In the genomic region with DNA sequence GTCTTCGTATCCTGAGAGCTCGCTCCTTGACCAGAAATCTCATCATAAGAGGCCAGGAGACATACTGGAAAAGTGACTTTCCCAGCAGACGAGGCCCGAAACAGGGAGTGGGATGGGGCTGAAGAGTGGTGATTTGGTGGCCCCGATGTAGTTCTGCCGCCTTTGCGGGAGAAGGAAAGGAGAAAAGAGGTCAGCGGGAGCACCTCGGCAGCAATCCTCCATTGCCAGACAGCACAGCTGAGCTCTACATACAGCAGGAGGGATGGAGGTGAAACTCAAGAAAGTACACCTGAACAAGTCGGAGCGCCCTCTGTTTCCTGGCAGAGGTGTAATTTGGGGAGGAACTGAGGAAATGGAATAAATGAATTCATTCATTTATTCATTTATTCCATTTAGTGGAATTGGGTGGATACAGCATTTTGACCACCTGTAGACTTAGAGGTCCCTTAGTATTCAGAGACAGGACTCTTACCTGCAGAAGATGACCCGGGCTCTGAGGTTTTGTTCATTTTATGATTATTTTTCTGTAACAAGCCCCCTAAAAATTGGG, we compare ENCODE assay signal across 8 cellular contexts. TPM values are rescaled to one million over a fixed set of nuclear protein-coding genes. Genes with fewer than 3 reads are reported as not detected.
DNase-seq lines count a peak whose midpoint lies in the region; ATAC-seq and TF ChIP-seq lines count a peak whose summit lies in the region.

No MANE protein-coding gene starts in this region.

- peaks cover 68% of the 10 kb centered on the region for H3K27me3 Mint-ChIP-seq in dendritic cell treated with granulocyte-macrophage colony-stimulating factor and Interleukin-4, amounts not matched to agents 40 ng/mL and 50 ng/mL, for 4 days
- H3K27me3 Mint-ChIP-seq in nephron (ENCODE audit: low read depth), result peaks cover 88% of the 10 kb centered on the region

- POLR2A ChIA-PET in BJ (lab: Charles Lee) (interaction anchor here (0.6 kb wide), 2 partner anchors 11 to 37 kb away, joined by 3 read pairs; a partner anchor contains a TSS), HEK293T (lab: Yijun Ruan, JAX) (interaction anchor here (0.6 to 2.6 kb wide), 12 partner anchors 8 to 109 kb away, joined by 3 to 22 read pairs (median 4); a partner anchor contains a TSS)

- no peak overlapping the region for H3K27ac ChIP-seq in HUES64 (ENCODE audit: low read depth, low read length)

- CTCF ChIA-PET in BJ (lab: Yijun Ruan, JAX) (interaction anchor here (0.6 to 7.6 kb wide), 31 partner anchors 8 to 256 kb away, joined by 3 to 199 read pairs (median 6); a partner anchor contains a TSS), HEK293T (lab: Yijun Ruan, JAX) (interaction anchor here (1.1 to 4.0 kb wide), 8 partner anchors 14 to 103 kb away, joined by 3 to 66 read pairs (median 4); no protein-coding TSS in a partner anchor)

- no peaks in the 10 kb centered on the region for H3K36me3 ChIP-seq in BJ (ENCODE audit: control insufficient read depth, insufficient read depth, low read length)
- H3K36me3 ChIP-seq in HUES64 (ENCODE audit: insufficient read depth, low read length), result no peaks in the 10 kb centered on the region

- H3K4me3 ChIP-seq in BJ (ENCODE audit: low read depth, low read length) (peak overlapping the region; percentile 46; the same call in 1 of the 2 replicates), HUES64 (ENCODE audit: low read length) (peak overlapping the region; percentile 55)

- H3K4me1 ChIP-seq in HUES64 (ENCODE audit: insufficient read depth, low read length), result peaks cover 16% of the 10 kb centered on the region

- H3K36me3 Mint-ChIP-seq in dendritic cell treated with granulocyte-macrophage colony-stimulating factor and Interleukin-4, amounts not matched to agents 40 ng/mL and 50 ng/mL, for 4 days (ENCODE audit: low read depth), result no peaks in the 10 kb centered on the region
- no peaks in the 10 kb centered on the region for H3K36me3 Mint-ChIP-seq in nephron (ENCODE audit: low read depth)

- H3K27me3 ChIP-seq in BJ (ENCODE audit: control insufficient read depth, insufficient read depth, low read length) (peaks cover 30% of the 10 kb centered on the region), HUES64 (ENCODE audit: insufficient read depth, low read length) (peaks cover 78% of the 10 kb centered on the region)

- H3K4me1 Mint-ChIP-seq in dendritic cell treated with granulocyte-macrophage colony-stimulating factor and Interleukin-4, amounts not matched to agents 40 ng/mL and 50 ng/mL, for 4 days (ENCODE audit: low read depth), result peaks cover 52% of the 10 kb centered on the region
- peaks cover 35% of the 10 kb centered on the region for H3K4me1 Mint-ChIP-seq in nephron

- no peak for ATAC-seq in HG02763 (IDR thresholded peaks at IDR 0.05; ENCODE audit: unreplicated experiment)

- 11% methylated on average over 11 of the region's 12 CpGs for WGBS in HUES64

- H3K4me3 Mint-ChIP-seq in dendritic cell treated with granulocyte-macrophage colony-stimulating factor and Interleukin-4, amounts not matched to agents 40 ng/mL and 50 ng/mL, for 4 days, result peak overlapping the region; percentile 77
- H3K4me3 Mint-ChIP-seq in nephron, result peak overlapping the region; percentile 80 to 86 (median 83)

- no peak for TF ChIP-seq CTCF in BJ (IDR thresholded peaks at IDR 0.05; ENCODE audit: insufficient read depth, low read depth, low read length)
- no peak for TF ChIP-seq CTCF in nephron (IDR thresholded peaks at IDR 0.05; ENCODE audit: unreplicated experiment in 3 of 3)

- DNase-seq in BJ (ENCODE audit: low read depth), result no peak
- no peak for DNase-seq in NCI-H2107 (lab: John Stamatoyannopoulos, UW)
- no peak for DNase-seq in NCI-H510A treated with DMSO at 0.1 percent for 48 hours (lab: John Stamatoyannopoulos, UW)
- no peak for DNase-seq in HEK293T (ENCODE audit: extremely low spot score)

- intact Hi-C loops in dendritic cell treated with granulocyte-macrophage colony-stimulating factor and Interleukin-4, amounts not matched to agents 40 ng/mL and 50 ng/mL, for 4 days (cut with micrococcal nuclease), result loop anchor here (1.0 to 2.0 kb wide), 3 partner anchors 28 to 67 kb away; a partner anchor contains a TSS

- no peaks in the 10 kb centered on the region for H3K9me3 ChIP-seq in HUES64 (ENCODE audit: insufficient read depth, low read depth, low read length)

- peak overlapping the region; percentile 59 for H3K27ac Mint-ChIP-seq in dendritic cell treated with granulocyte-macrophage colony-stimulating factor and Interleukin-4, amounts not matched to agents 40 ng/mL and 50 ng/mL, for 4 days
- H3K27ac Mint-ChIP-seq in nephron, result no peak overlapping the region

- H3K9me3 Mint-ChIP-seq in dendritic cell treated with granulocyte-macrophage colony-stimulating factor and Interleukin-4, amounts not matched to agents 40 ng/mL and 50 ng/mL, for 4 days, result no peaks in the 10 kb centered on the region
- H3K9me3 Mint-ChIP-seq in nephron, result no peaks in the 10 kb centered on the region

- no peak overlapping the region for H3K9ac ChIP-seq in HUES64 (ENCODE audit: low read depth, low read length)

TF ChIP-seq in HEK293T, 16 proteins besides CTCF, POLR2A, EP300 and RAD21:
- TF ChIP-seq FOXM1 (IDR thresholded peaks at IDR 0.05; ENCODE audit: borderline replicate concordance) (no peak), HDGF (IDR thresholded peaks at IDR 0.05; ENCODE audit: borderline replicate concordance) (no peak), L3MBTL2 (conservative IDR thresholded peaks at IDR 0.05) (no peak), SUZ12 (IDR thresholded peaks at IDR 0.05) (no peak), FOXA1 (IDR thresholded peaks at IDR 0.05) (no peak), FOXK2 (IDR thresholded peaks at IDR 0.05) (no peak), NFRKB (IDR thresholded peaks at IDR 0.05) (no peak), LEF1 (IDR thresholded peaks at IDR 0.05; ENCODE audit: borderline replicate concordance) (no peak), TARDBP (IDR thresholded peaks at IDR 0.05) (no peak), ARNT (IDR thresholded peaks at IDR 0.05) (no peak), BHLHE40 (IDR thresholded peaks at IDR 0.05; ENCODE audit: borderline replicate concordance) (no peak), ELF4 (IDR thresholded peaks at IDR 0.05) (no peak)

RNA-seq across cellular contexts. Expression of a gene that starts 9.2 kb away (rescaled TPM):
- polyA plus RNA-seq in BJ (2011; rRNA removed), result not detected in 2 replicates
- not detected in 2 replicates for polyA minus RNA-seq in BJ (2011; rRNA and poly(A)+ RNA removed)
- polyA plus RNA-seq in HUES64 (2013, experiment 1 of 2), result not detected
- polyA plus RNA-seq in HUES64 (2013, experiment 2 of 2), result not detected

RNA-seq across cellular contexts. Expression of a gene that starts 28.1 kb away (rescaled TPM):
- not detected in 2 replicates for polyA plus RNA-seq in BJ (2011; rRNA removed)
- polyA minus RNA-seq in BJ (2011; rRNA and poly(A)+ RNA removed), result not detected in 2 replicates
- 0.20 TPM for polyA plus RNA-seq in HUES64 (2013, experiment 1 of 2)
- 0.19 TPM for polyA plus RNA-seq in HUES64 (2013, experiment 2 of 2)

RNA-seq across cellular contexts. Expression of a gene that starts 32.2 kb away (rescaled TPM):
- not detected in 2 replicates for polyA plus RNA-seq in BJ (2011; rRNA removed)
- polyA minus RNA-seq in BJ (2011; rRNA and poly(A)+ RNA removed), result not detected in 2 replicates
- not detected for polyA plus RNA-seq in HUES64 (2013, experiment 1 of 2)
- not detected for polyA plus RNA-seq in HUES64 (2013, experiment 2 of 2)

RNA-seq across cellular contexts. Expression of a gene that starts 36.7 kb away (rescaled TPM):
- polyA plus RNA-seq in BJ (2011; rRNA removed), result 56.4 and 70.2 TPM in 2 replicates
- 16.5 and 23.2 TPM in 2 replicates for polyA minus RNA-seq in BJ (2011; rRNA and poly(A)+ RNA removed)
- 32.2 TPM for polyA plus RNA-seq in HUES64 (2013, experiment 1 of 2)
- polyA plus RNA-seq in HUES64 (2013, experiment 2 of 2), result 39.1 TPM

RNA-seq across cellular contexts. Expression of a gene that starts 42.6 kb away (rescaled TPM):
- 23.4 and 28.6 TPM in 2 replicates for polyA plus RNA-seq in BJ (2011; rRNA removed)
- polyA minus RNA-seq in BJ (2011; rRNA and poly(A)+ RNA removed), result 6.1 and 6.3 TPM in 2 replicates
- 29.1 TPM for polyA plus RNA-seq in HUES64 (2013, experiment 1 of 2)
- 28.7 TPM for polyA plus RNA-seq in HUES64 (2013, experiment 2 of 2)
